Comparison of ENCODE assay signal across 1 cellular context in the genomic region with DNA sequence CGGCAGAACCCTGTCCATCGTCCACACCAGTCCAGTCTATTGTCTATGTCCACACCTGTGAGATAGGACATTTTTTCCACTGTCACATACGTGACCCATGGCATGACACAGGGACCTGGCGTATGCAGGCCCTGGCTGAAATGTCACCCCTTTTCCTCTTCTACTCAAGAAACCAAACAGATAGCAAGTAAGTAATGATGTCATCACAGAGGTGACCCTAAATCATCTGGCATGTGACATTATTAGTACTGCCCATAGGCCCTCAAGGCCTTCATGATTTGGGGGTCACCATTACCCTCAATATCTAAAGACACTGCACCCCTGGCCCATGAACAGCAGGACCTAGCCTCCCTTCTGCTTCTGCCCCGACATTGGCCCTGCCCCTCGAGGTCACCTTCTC.
A peak's percentile ranks its signal among the peaks of the same experiment; 100 is the strongest.
TF ChIP-seq lines count a peak whose summit lies in the region.

No MANE protein-coding gene starts in this region.

TF ChIP-seq in HepG2, 621 proteins besides CTCF, POLR2A, EP300 and RAD21 (continued from another document):
- TF ChIP-seq ZXDC (CRISPR knock-in tag; IDR thresholded peaks at IDR 0.05) = no peak
- peak; percentile 48; the same call in 1 of the 2 replicates for TF ChIP-seq CREB1 (IDR thresholded peaks at IDR 0.05)
- TF ChIP-seq CREB1 (CRISPR knock-in tag; IDR thresholded peaks at IDR 0.05) = no peak
- no peak for TF ChIP-seq ZNF326 (CRISPR knock-in tag; IDR thresholded peaks at IDR 0.05; ENCODE audit: borderline replicate concordance)
- TF ChIP-seq NFKB2 (CRISPR knock-in tag; IDR thresholded peaks at IDR 0.05; ENCODE audit: borderline replicate concordance) = no peak
- no peak for TF ChIP-seq AKAP8 (CRISPR knock-in tag; IDR thresholded peaks at IDR 0.05)
- TF ChIP-seq FOXA3 (CRISPR knock-in tag; IDR thresholded peaks at IDR 0.05) = no peak
- TF ChIP-seq MED13 (CRISPR knock-in tag; IDR thresholded peaks at IDR 0.05) = no peak
- no peak for TF ChIP-seq IKZF5 (CRISPR knock-in tag; IDR thresholded peaks at IDR 0.05)
- peak; percentile 91 for TF ChIP-seq ATF7 (IDR thresholded peaks at IDR 0.05)
- TF ChIP-seq ATF7 (CRISPR knock-in tag; IDR thresholded peaks at IDR 0.05) = no peak
- no peak for TF ChIP-seq RFXANK (CRISPR knock-in tag; IDR thresholded peaks at IDR 0.05)
- no peak for TF ChIP-seq RNF2 (conservative IDR thresholded peaks at IDR 0.05; ENCODE audit: low read depth)
